9 cellular contexts compared by ENCODE assay signal in genomic region chr6:108621117-108621516, GRCh38.
DNase-seq lines count a peak whose midpoint lies in the region; ATAC-seq and TF ChIP-seq lines count a peak whose summit lies in the region.
"Had no signal": no experiment of that assay in that cellular context is flagged by ENCODE, and none has a peak within 500 bp of the region (broad histone marks: within the 10 kb centered on the region; RNA-seq: fewer than 3 reads in every experiment).

No MANE protein-coding gene starts in this region.

- no peak overlapping the region for H3K27ac Mint-ChIP-seq in activated CD4-positive, alpha-beta T cell treated with anti-CD3 and anti-CD28 coated beads, Interleukin-2, amount 10 ng/mL, durations not matched to agents 7 days and 5 days

- no peaks in the 10 kb centered on the region for H3K9me3 Mint-ChIP-seq in activated CD4-positive, alpha-beta T cell treated with anti-CD3 and anti-CD28 coated beads, Interleukin-2, amount 10 ng/mL, durations not matched to agents 7 days and 5 days
- H3K9me3 Mint-ChIP-seq: CD4-positive, CD25-positive, alpha-beta regulatory T cell had no signal

- H3K27me3 Mint-ChIP-seq in activated CD4-positive, alpha-beta T cell treated with anti-CD3 and anti-CD28 coated beads, Interleukin-2, amount 10 ng/mL, durations not matched to agents 7 days and 5 days, result no peaks in the 10 kb centered on the region
- H3K27me3 Mint-ChIP-seq: CD4-positive, CD25-positive, alpha-beta regulatory T cell had no signal

- POLR2A ChIA-PET in activated CD4-positive, alpha-beta T cell treated with anti-CD3 and anti-CD28 coated beads, Interleukin-2, amount 10 ng/mL, durations not matched to agents 7 days and 5 days (lab: Charles Lee), result no interaction called here

- peak; percentile 17 to 30 for DNase-seq in activated CD4-positive, alpha-beta T cell treated with anti-CD3 and anti-CD28 coated beads, Interleukin-2, amount 50 U/mL, for 48 hours
- no peak for DNase-seq in activated CD4-positive, alpha-beta T cell treated with anti-CD3 and anti-CD28 coated beads, Interleukin-2, amount 10 ng/mL, durations not matched to agents 7 days and 5 days
- peak; percentile 80 for DNase-seq in RPMI7951 (ENCODE audit: low read depth)
- DNase-seq in fibroblast of villous mesenchyme (ENCODE audit: low read depth), result peak; percentile 72
- peak; percentile 11 to 13 for DNase-seq in stimulated activated CD4-positive, alpha-beta T cell treated with anti-CD3 and anti-CD28 coated beads, Interleukin-4, amount 100 ng/mL, for 48 hours (ENCODE audit: low read depth in 2 of 2)
- no peak for DNase-seq in mesenteric fat pad (ENCODE audit: low spot score)
- DNase-seq: CD4-positive, CD25-positive, alpha-beta regulatory T cell had no signal

- no peak overlapping the region for H3K4me3 ChIP-seq in fibroblast of villous mesenchyme (ENCODE audit: low read depth, low read length)

- no peaks in the 10 kb centered on the region for H3K36me3 Mint-ChIP-seq in activated CD4-positive, alpha-beta T cell treated with anti-CD3 and anti-CD28 coated beads, Interleukin-2, amount 10 ng/mL, durations not matched to agents 7 days and 5 days (ENCODE audit: low read depth)

- H3K4me1 Mint-ChIP-seq in activated CD4-positive, alpha-beta T cell treated with anti-CD3 and anti-CD28 coated beads, Interleukin-2, amount 10 ng/mL, durations not matched to agents 7 days and 5 days, result peaks cover 13% of the 10 kb centered on the region

- ATAC-seq in GM18867 (IDR thresholded peaks at IDR 0.05; ENCODE audit: unreplicated experiment) (no peak), GM18502 (IDR thresholded peaks at IDR 0.05; ENCODE audit: poor library complexity, unreplicated experiment) (no peak)

- no peak overlapping the region for H3K4me3 Mint-ChIP-seq in activated CD4-positive, alpha-beta T cell treated with anti-CD3 and anti-CD28 coated beads, Interleukin-2, amount 10 ng/mL, durations not matched to agents 7 days and 5 days

- TF ChIP-seq CTCF in fibroblast of villous mesenchyme (IDR thresholded peaks at IDR 0.05; ENCODE audit: insufficient read depth, low read depth, low read length), result peak; percentile 5

- CTCF ChIA-PET in activated CD4-positive, alpha-beta T cell treated with anti-CD3 and anti-CD28 coated beads, Interleukin-2, amount 10 ng/mL, durations not matched to agents 7 days and 5 days (lab: Charles Lee), result interaction anchor here (0.5 to 1.2 kb wide), 3 partner anchors 24 to 195 kb away, joined by 3 to 4 read pairs (median 3); no protein-coding TSS in a partner anchor

Comparison
In these comparisons a context has a peak if more than half of its experiments do, and no peak if none do; other contexts are left out.
1. DNase-seq: peak in activated CD4-positive, alpha-beta T cell treated with anti-CD3 and anti-CD28 coated beads, Interleukin-2, amount 50 U/mL, for 48 hours (2 of 2), RPMI7951 (single experiment), fibroblast of villous mesenchyme (single experiment) and stimulated activated CD4-positive, alpha-beta T cell treated with anti-CD3 and anti-CD28 coated beads, Interleukin-4, amount 100 ng/mL, for 48 hours (2 of 2); none in activated CD4-positive, alpha-beta T cell treated with anti-CD3 and anti-CD28 coated beads, Interleukin-2, amount 10 ng/mL, durations not matched to agents 7 days and 5 days (single experiment) and mesenteric fat pad (single experiment).